8 cellular contexts compared by ENCODE assay signal in the genomic region with DNA sequence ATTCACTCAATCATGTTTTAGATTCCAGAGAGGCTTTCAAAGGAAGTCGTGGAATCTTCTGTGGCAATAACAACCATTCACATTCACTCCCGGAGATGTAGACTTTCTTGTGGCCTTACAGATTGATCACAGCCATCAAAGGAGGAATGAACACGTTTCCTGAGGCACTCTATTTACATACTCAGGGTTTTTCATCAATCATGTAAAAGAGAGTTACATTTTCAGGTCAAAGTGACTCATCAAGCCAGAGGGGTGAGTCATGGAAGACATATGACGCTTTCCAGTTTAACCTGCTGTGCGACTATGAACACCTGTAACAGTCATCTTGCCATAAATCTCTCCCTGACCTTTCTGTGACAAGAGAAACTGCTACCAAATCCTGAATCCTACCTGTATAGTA. TPM values are rescaled to one million over a fixed set of nuclear protein-coding genes. Genes with fewer than 3 reads are reported as not detected.
A peak's percentile ranks its signal among the peaks of the same experiment; 100 is the strongest.
DNase-seq lines count a peak whose midpoint lies in the region; ATAC-seq and TF ChIP-seq lines count a peak whose summit lies in the region.

No MANE protein-coding gene starts in this region.

- WGBS in testis, 2 donors, result 79 to 94% methylated on average over 5 of the region's 5 CpGs

- H3K4me3 Mint-ChIP-seq in MCF 10A (ENCODE audit: unreplicated experiment), result no peak overlapping the region

- no peaks in the 10 kb centered on the region for H3K36me3 ChIP-seq in testis (ENCODE audit: low read depth, missing control alignments)

- intact Hi-C loops in MCF 10A (cut with micrococcal nuclease), result loop anchor here (5.0 kb wide), 1 partner anchor 39 kb away; the partner anchor contains the start of gene RAD23B
- intact Hi-C loops in testis (cut with DNase I; ENCODE audit: low total_unique reads), result no loop called here

- no peaks in the 10 kb centered on the region for H3K9me3 Mint-ChIP-seq in MCF 10A (ENCODE audit: unreplicated experiment)

- no peak overlapping the region for H3K27ac ChIP-seq in testis
- no peak overlapping the region for H3K27ac ChIP-seq in coronary artery

- POLR2A ChIA-PET in MCF 10A (lab: Yijun Ruan, JAX), result interaction anchor here (0.8 to 1.0 kb wide), 2 partner anchors 468 to 1309 kb away, joined by 3 to 5 read pairs; no protein-coding TSS in a partner anchor

- H3K9me3 ChIP-seq in testis, result no peaks in the 10 kb centered on the region

- no peaks in the 10 kb centered on the region for H3K4me1 ChIP-seq in testis

- H3K27me3 ChIP-seq in testis, result no peaks in the 10 kb centered on the region

- peaks cover 4% of the 10 kb centered on the region for H3K36me3 Mint-ChIP-seq in MCF 10A (ENCODE audit: insufficient read depth, unreplicated experiment)

- peak; percentile 44 for DNase-seq in GM03348 (ENCODE audit: low spot score)
- peak; percentile 70 for DNase-seq in NCI-H510A treated with DMSO at 0.1 percent for 48 hours (lab: John Stamatoyannopoulos, UW)
- DNase-seq in MCF 10A (ENCODE audit: unreplicated experiment), result peak; percentile 87
- DNase-seq in stimulated activated CD4-positive, alpha-beta T cell treated with anti-CD3 and anti-CD28 coated beads, Interleukin-15, amount 100 ng/mL, for 48 hours (ENCODE audit: low read depth in 2 of 2), result peak; percentile 11 to 33
- DNase-seq in testis, result no peak
- no peak for DNase-seq in NCI-H2227 treated with DMSO at 0.1 percent for 48 hours (lab: John Stamatoyannopoulos, UW)
- no peak for DNase-seq in coronary artery (ENCODE audit: low spot score)

- no peak for TF ChIP-seq CTCF in MCF 10A (IDR thresholded peaks at IDR 0.05; ENCODE audit: unreplicated experiment)
- TF ChIP-seq CTCF in testis (IDR thresholded peaks at IDR 0.05), result no peak
- TF ChIP-seq CTCF in coronary artery (IDR thresholded peaks at IDR 0.05), result no peak

- BruUV-seq in MCF 10A (replicated peaks; lab: Mats Ljungman, UMichigan), result no TSS peak

- no peaks in the 10 kb centered on the region for H3K27me3 Mint-ChIP-seq in MCF 10A (ENCODE audit: insufficient read depth, unreplicated experiment)

- no peak overlapping the region for H3K4me3 ChIP-seq in testis
- H3K4me3 ChIP-seq in coronary artery, result no peak overlapping the region

- CTCF ChIA-PET in MCF 10A (lab: Yijun Ruan, JAX), result interaction anchor here (1.5 kb wide), 1 partner anchor 53 kb away, joined by 4 read pairs; no protein-coding TSS in a partner anchor

- ATAC-seq in HG02571 (IDR thresholded peaks at IDR 0.05; ENCODE audit: unreplicated experiment), result peak; percentile 82

- TF ChIP-seq POLR2A in testis (IDR thresholded peaks at IDR 0.05), result no peak

- peaks cover 24% of the 10 kb centered on the region for H3K4me1 Mint-ChIP-seq in MCF 10A (ENCODE audit: insufficient read depth, unreplicated experiment)

- H3K27ac Mint-ChIP-seq in MCF 10A (ENCODE audit: low read depth, unreplicated experiment), result peak overlapping the region; percentile 38

RNA-seq across cellular contexts. Expression of gene RAD23B, which starts 39.3 kb away (rescaled TPM):
- total RNA-seq in MCF 10A (2022) (173 and 222 TPM in 2 replicates), testis (100 to 1,000 TPM; 116 to 199 TPM)
- 138 TPM for polyA plus RNA-seq in testis (ENCODE audit: insufficient read depth, low read depth, low replicate concordance)

Comparison
In these comparisons a context has a peak if more than half of its experiments do, and no peak if none do; other contexts are left out.
1. DNase-seq: peak in GM03348 (single experiment), NCI-H510A treated with DMSO at 0.1 percent for 48 hours (single experiment), MCF 10A (single experiment) and stimulated activated CD4-positive, alpha-beta T cell treated with anti-CD3 and anti-CD28 coated beads, Interleukin-15, amount 100 ng/mL, for 48 hours (2 of 2); none in testis (single experiment), NCI-H2227 treated with DMSO at 0.1 percent for 48 hours (single experiment) and coronary artery (single experiment).